14 cellular contexts compared by ENCODE assay signal in genomic region chr12:75525263-75525662, GRCh38. TPM values are rescaled to one million over a fixed set of nuclear protein-coding genes. Genes with fewer than 3 reads are reported as not detected.
DNase-seq lines count a peak whose midpoint lies in the region; ATAC-seq, FAIRE-seq and TF ChIP-seq lines count a peak whose summit lies in the region.
"Had no signal": no experiment of that assay in that cellular context is flagged by ENCODE, and none has a peak within 500 bp of the region (broad histone marks: within the 10 kb centered on the region; RNA-seq: fewer than 3 reads in every experiment).

No MANE protein-coding gene starts in this region.

- WGBS in endodermal cell (ENCODE audit: insufficient coverage in 1 of 2, insufficient read length in 1 of 2), 2 experiments = 89% methylated on average over 1 of the region's 1 CpG; no CpG with 5 or more reads in 1 of the 2 experiments

- H3K4me3 ChIP-seq in BE2C (ENCODE audit: low read depth, low read length) (no peak overlapping the region), PC-3 (ENCODE audit: low read length) (no peak overlapping the region), endodermal cell (ENCODE audit: low read length) (no peak overlapping the region), neural progenitor cell (no peak overlapping the region)

- H3K27me3 ChIP-seq in BE2C (no peaks in the 10 kb centered on the region), PC-3 (ENCODE audit: low read length) (no peaks in the 10 kb centered on the region), endodermal cell (ENCODE audit: control insufficient read depth, insufficient read depth, low read length, poor library complexity, severe bottlenecking) (no peaks in the 10 kb centered on the region), neural progenitor cell (no peaks in the 10 kb centered on the region)

- H3K4me1 ChIP-seq in BE2C (peaks cover 5% of the 10 kb centered on the region), PC-3 (ENCODE audit: insufficient read depth, low read length) (no peaks in the 10 kb centered on the region; the same call in 1 of the 2 replicates), endodermal cell (ENCODE audit: control insufficient read depth, insufficient read depth, low read length) (no peaks in the 10 kb centered on the region), neural progenitor cell (no peaks in the 10 kb centered on the region)

- H3K27me3 Mint-ChIP-seq in endodermal cell (ENCODE audit: insufficient read depth) (peaks cover 10% of the 10 kb centered on the region), neural progenitor cell (ENCODE audit: insufficient read depth, low read depth) (peaks cover 2% of the 10 kb centered on the region)

- H2AFZ ChIP-seq in PC-3 (ENCODE audit: low read length) (no peak overlapping the region), neural progenitor cell (replicated peaks) (no peak overlapping the region)

- H3K36me3 Mint-ChIP-seq in endodermal cell (ENCODE audit: low read depth) = no peaks in the 10 kb centered on the region
- no peaks in the 10 kb centered on the region for H3K36me3 Mint-ChIP-seq in neural progenitor cell

- ATAC-seq in PC-3 (no peak), HG03521 (IDR thresholded peaks at IDR 0.05; ENCODE audit: unreplicated experiment) (no peak)

- no peak for FAIRE-seq in D721Med (lab: Jason Lieb, UNC)
- FAIRE-seq: HTR-8/SVneo had no signal

- no peaks in the 10 kb centered on the region for H3K9me2 ChIP-seq in PC-3 (replicated peaks; ENCODE audit: low read length)

- TF ChIP-seq CTCF in BE2C (IDR thresholded peaks at IDR 0.05; ENCODE audit: low read depth, low read length) (0 out of 2 replicates have a peak, but pooled peaks have one; percentile 16), PC-3 (conservative IDR thresholded peaks at IDR 0.05; ENCODE audit: low read depth, low read length) (peak; percentile 38), endodermal cell (conservative IDR thresholded peaks at IDR 0.05) (peak; percentile 62), neural progenitor cell (IDR thresholded peaks at IDR 0.05) (peak; percentile 11), D721Med (IDR thresholded peaks at IDR 0.05; ENCODE audit: insufficient read depth, missing control alignments) (no peak)

- DNase-seq in BE2C (no peak), PC-3 (no peak), endodermal cell (no peak), neural progenitor cell (ENCODE audit: low spot score) (no peak), D721Med (ENCODE audit: insufficient read length, low spot score) (no peak), HK-2 (ENCODE audit: unreplicated experiment) (no peak)
- no peak for DNase-seq in activated CD4-positive, alpha-beta T cell treated with anti-CD3 and anti-CD28 coated beads, Interleukin-2, amount 50 U/mL, for 1 hour
- DNase-seq: effector CD8-positive, alpha-beta T cell; NCI-H774; RPMI8226; stimulated activated CD4-positive, alpha-beta T cell treated with anti-CD3 and anti-CD28 coated beads, Interleukin-12 subunit alpha, Interleukin-12 subunit beta, amount 100 ng/mL, for 4 hours; substantia nigra had no signal

- no peak overlapping the region for H3K4me2 ChIP-seq in PC-3 (ENCODE audit: low read length)
- H3K4me2 ChIP-seq in neural progenitor cell = no peak overlapping the region

- H3K4me3 Mint-ChIP-seq in endodermal cell (no peak overlapping the region), neural progenitor cell (no peak overlapping the region)

- H3K79me2 ChIP-seq in PC-3 (ENCODE audit: low read length) (no peaks in the 10 kb centered on the region), neural progenitor cell (ENCODE audit: low read depth) (no peaks in the 10 kb centered on the region)

- H3K9me3 ChIP-seq in BE2C (no peaks in the 10 kb centered on the region; the same call in 1 of the 2 replicates), PC-3 (ENCODE audit: low read length) (no peaks in the 10 kb centered on the region), endodermal cell (ENCODE audit: control insufficient read depth, low read length) (no peaks in the 10 kb centered on the region), neural progenitor cell (ENCODE audit: low read depth) (no peaks in the 10 kb centered on the region)

- H3K27ac Mint-ChIP-seq in endodermal cell (no peak overlapping the region), neural progenitor cell (no peak overlapping the region)

- H3K9me3 Mint-ChIP-seq in endodermal cell = peaks cover 17% of the 10 kb centered on the region
- no peaks in the 10 kb centered on the region for H3K9me3 Mint-ChIP-seq in neural progenitor cell

- H3K4me1 Mint-ChIP-seq in endodermal cell = peaks cover 4% of the 10 kb centered on the region
- peaks cover 6% of the 10 kb centered on the region for H3K4me1 Mint-ChIP-seq in neural progenitor cell

- intact Hi-C loops in PC-3 (cut with micrococcal nuclease) = loop anchor here (5.0 to 10.0 kb wide), 4 partner anchors 97 to 1062 kb away; no protein-coding TSS in a partner anchor

- H4K20me1 ChIP-seq in PC-3 (ENCODE audit: low read length) = no peaks in the 10 kb centered on the region
- H4K20me1 ChIP-seq in neural progenitor cell (ENCODE audit: low read depth) = no peaks in the 10 kb centered on the region

- no peaks in the 10 kb centered on the region for H3K36me3 ChIP-seq in BE2C
- H3K36me3 ChIP-seq in PC-3 (ENCODE audit: low read depth, low read length) = no peaks in the 10 kb centered on the region
- no peaks in the 10 kb centered on the region for H3K36me3 ChIP-seq in endodermal cell (ENCODE audit: control insufficient read depth, insufficient read depth, low read length)
- H3K36me3 ChIP-seq in neural progenitor cell = no peaks in the 10 kb centered on the region

- H3F3A ChIP-seq in PC-3 (ENCODE audit: low read length, unreplicated experiment) (no peaks in the 10 kb centered on the region), neural progenitor cell (ENCODE audit: low read depth) (no peaks in the 10 kb centered on the region)

- CTCF ChIA-PET in PC-3 (lab: Charles Lee) = interaction anchor here (0.5 to 1.2 kb wide), 6 partner anchors 285 to 1061 kb away, joined by 3 to 8 read pairs (median 5); partner anchors contain the start of gene PHLDA1

- POLR2A ChIA-PET in PC-3 (lab: Charles Lee; ENCODE audit: unreplicated experiment) = no interaction called here

- no peak overlapping the region for H3K9ac ChIP-seq in PC-3 (ENCODE audit: low read length)
- no peak overlapping the region for H3K9ac ChIP-seq in endodermal cell (ENCODE audit: extremely low read depth, low read length, poor library complexity, severe bottlenecking)
- H3K9ac ChIP-seq in neural progenitor cell = no peak overlapping the region

- BruUV-seq in PC-3 (replicated peaks; lab: Mats Ljungman, UMichigan) = no TSS peak

- H3K27ac ChIP-seq in PC-3 (ENCODE audit: low read length) = no peak overlapping the region
- no peak overlapping the region for H3K27ac ChIP-seq in endodermal cell (ENCODE audit: low read depth, low read length)
- H3K27ac ChIP-seq in neural progenitor cell = no peak overlapping the region

RNA-seq across cellular contexts. Expression of gene KRR1, which starts 13.9 kb away (rescaled TPM):
- polyA plus RNA-seq in BE2C (2012; ENCODE audit: insufficient read depth, insufficient read length, low read depth) = 32.1 TPM
- total RNA-seq in PC-3 (2014; rRNA removed) = 49.9 and 68.4 TPM in 2 replicates
- total RNA-seq in endodermal cell = 10 to 100 TPM; 60.7 to 75.2 TPM
- polyA plus RNA-seq in endodermal cell (2013, experiment 1 of 2) = 33.0 TPM
- polyA plus RNA-seq in endodermal cell (2013, experiment 2 of 2) = 37.5 TPM
- 39.4 and 70.0 TPM in 2 replicates for total RNA-seq in neural progenitor cell (ENCODE audit: low replicate concordance)

RNA-seq across cellular contexts. Expression of gene GLIPR1, which starts 44.7 kb away (rescaled TPM):
- 2.1 TPM for polyA plus RNA-seq in BE2C (2012; ENCODE audit: insufficient read depth, insufficient read length, low read depth)
- total RNA-seq in PC-3 (2014; rRNA removed) (21.3 and 22.2 TPM in 2 replicates), endodermal cell (under 1 TPM; 0.22 to 0.29 TPM), neural progenitor cell (ENCODE audit: low replicate concordance) (0.03 and 0.04 TPM in 2 replicates)
- polyA plus RNA-seq in endodermal cell (2013, experiment 1 of 2) = 1.7 TPM
- 3.1 TPM for polyA plus RNA-seq in endodermal cell (2013, experiment 2 of 2)

Comparison
In these comparisons a context has a peak if more than half of its experiments do, and no peak if none do; other contexts are left out.
1. RNA of gene GLIPR1, which starts 44.7 kb away (total RNA-seq): 21.3 to 22.2 TPM in PC-3; 0.22 to 0.29 TPM in endodermal cell and 0.03 to 0.04 TPM in neural progenitor cell; every median in the first group is over 10 times any median in the second.